In the genomic region with DNA sequence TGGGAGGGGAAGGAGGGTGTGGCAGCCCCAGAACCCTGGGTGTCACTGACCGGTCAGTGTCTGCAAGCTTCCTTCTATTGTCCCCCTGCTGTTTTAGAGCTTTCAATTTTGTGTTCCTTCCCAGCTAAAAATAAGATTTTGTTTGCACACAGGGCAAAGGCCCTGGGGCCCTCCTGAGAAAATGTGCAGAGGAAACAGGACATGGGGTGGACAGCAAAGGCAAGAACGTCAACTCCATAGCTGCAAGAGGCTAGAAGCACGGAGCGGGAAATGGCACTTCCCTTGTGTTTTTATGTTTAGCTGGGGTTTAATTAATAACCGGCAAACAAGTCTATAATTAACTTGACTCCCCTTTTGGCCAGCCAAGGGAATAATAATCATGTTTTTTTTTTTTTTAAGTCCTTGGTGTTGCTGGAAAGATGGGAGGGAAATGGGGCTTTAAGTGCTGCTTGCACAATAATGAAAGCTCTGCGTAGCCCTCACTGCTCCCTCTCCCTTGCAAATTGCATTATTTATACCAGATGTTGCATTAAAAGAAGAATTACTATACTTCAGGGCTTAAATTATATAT, we compare ENCODE assay signal across 21 cellular contexts.
A peak's percentile ranks its signal among the peaks of the same experiment; 100 is the strongest.
DNase-seq lines count a peak whose midpoint lies in the region; ATAC-seq and TF ChIP-seq lines count a peak whose summit lies in the region.
"Had no signal": no experiment of that assay in that cellular context is flagged by ENCODE, and none has a peak within 500 bp of the region (broad histone marks: within the 10 kb centered on the region; RNA-seq: fewer than 3 reads in every experiment).

No MANE protein-coding gene starts in this region.

- no peaks in the 10 kb centered on the region for H4K20me1 ChIP-seq in IMR-90 (ENCODE audit: insufficient read depth, low read length)

- H2AK5ac ChIP-seq in IMR-90 (ENCODE audit: low read depth, low read length) = no peak overlapping the region; the same call in 1 of the 2 replicates

- ATAC-seq in IMR-90 (ENCODE audit: low read depth) = no peak
- ATAC-seq: stimulated activated effector memory CD8-positive, alpha-beta T cell treated with anti-CD3 and anti-CD28 coated beads, Interleukin-12 subunit alpha, Interleukin-12 subunit beta, amount 100 ng/mL, for 72 hours; WTC11 had no signal

- TF ChIP-seq RAD21 in IMR-90 (IDR thresholded peaks at IDR 0.05; ENCODE audit: low read length) = no peak

- no peak overlapping the region for H2AK9ac ChIP-seq in IMR-90 (replicated peaks; ENCODE audit: low read depth, low read length, poor library complexity)

- no peaks in the 10 kb centered on the region for H3K9me3 ChIP-seq in IMR-90 (ENCODE audit: control insufficient read depth, insufficient read depth, low read length)
- H3K9me3 ChIP-seq: colonic mucosa, neutrophil, SJSA1 had no signal

- no peak overlapping the region for H3K18ac ChIP-seq in IMR-90 (ENCODE audit: low read depth, low read length)

- H2BK20ac ChIP-seq in IMR-90 (ENCODE audit: low read depth, low read length) = no peak overlapping the region

- no peak overlapping the region for H3K27ac ChIP-seq in IMR-90 (ENCODE audit: insufficient read depth, low read length)
- H3K27ac ChIP-seq: brain microvascular endothelial cell, colonic mucosa, neutrophil, PC-9, SJSA1 had no signal

- no peak overlapping the region for H3K4me2 ChIP-seq in IMR-90 (ENCODE audit: low read depth, low read length)
- H3K4me2 ChIP-seq: PC-9 had no signal

- H2BK120ac ChIP-seq in IMR-90 (ENCODE audit: low read depth, low read length) = no peak overlapping the region

- no peaks in the 10 kb centered on the region for H3K9me1 ChIP-seq in IMR-90 (ENCODE audit: insufficient read depth, low read length)

- H3K4me3 ChIP-seq in IMR-90 (ENCODE audit: insufficient read depth, low read depth, low read length) = no peak overlapping the region
- no peak overlapping the region for H3K4me3 ChIP-seq in fibroblast of mammary gland (ENCODE audit: control insufficient read depth, low read depth, low read length)
- H3K4me3 ChIP-seq: colonic mucosa, PC-9, SJSA1 had no signal

- no peak overlapping the region for H3K23ac ChIP-seq in IMR-90 (ENCODE audit: low read depth, low read length)

- no peak overlapping the region for H3K14ac ChIP-seq in IMR-90 (replicated peaks; ENCODE audit: low read depth, low read length)

- DNase-seq in IMR-90 (no peak), NCI-H69 (lab: John Stamatoyannopoulos, UW) (peak; percentile 35), fibroblast of mammary gland (ENCODE audit: low read depth) (peak; percentile 54), mucosa of gallbladder (ENCODE audit: low spot score) (peak; percentile 27), DMS53 treated with DMSO at 0.1 percent for 48 hours (lab: John Stamatoyannopoulos, UW; ENCODE audit: unreplicated experiment) (no peak), HEK293T (ENCODE audit: extremely low spot score) (no peak)
- no peak for DNase-seq in activated CD4-positive, alpha-beta T cell treated with anti-CD3 and anti-CD28 coated beads for 1 hour
- DNase-seq: activated CD8-positive, alpha-beta memory T cell treated with anti-CD3 and anti-CD28 coated beads for 24 hours; activated naive CD8-positive, alpha-beta T cell treated with anti-CD3 and anti-CD28 coated beads for 36 hours; brain microvascular endothelial cell; colonic mucosa; DND-41; foreskin melanocyte; NCI-H2081 treated with DMSO at 0.1 percent for 48 hours; NCI-H524 treated with DMSO at 0.1 percent for 48 hours; PC-9; stimulated activated CD4-positive, alpha-beta T cell treated with anti-CD3 and anti-CD28 coated beads, Interleukin-15, amount 100 ng/mL, for 24 hours had no signal

- no CpG with 5 or more reads among the region's 6 CpGs for WGBS in IMR-90 (ENCODE audit: extremely low coverage in 2 of 2, insufficient read length in 1 of 2), 2 experiments

- no peaks in the 10 kb centered on the region for H3K27me3 ChIP-seq in IMR-90 (ENCODE audit: control insufficient read depth, insufficient read depth, low read length)
- H3K27me3 ChIP-seq: brain microvascular endothelial cell, colonic mucosa, SJSA1 had no signal

- no TSS peak for BruUV-seq in IMR-90 (replicated peaks; lab: Mats Ljungman, UMichigan)

- H3K4ac ChIP-seq in IMR-90 (ENCODE audit: low read depth, low read length) = no peak overlapping the region

- TF ChIP-seq CTCF in IMR-90 (conservative IDR thresholded peaks at IDR 0.05; ENCODE audit: low read depth, low read length) (no peak), fibroblast of mammary gland (conservative IDR thresholded peaks at IDR 0.05; ENCODE audit: control insufficient read depth, insufficient read depth, low read depth, low read length) (no peak)

- peaks cover 4% of the 10 kb centered on the region for H3K4me1 ChIP-seq in IMR-90 (ENCODE audit: control insufficient read depth, insufficient read depth, low read length)
- H3K4me1 ChIP-seq: SJSA1 had no signal

- H3K36me3 ChIP-seq in IMR-90 (ENCODE audit: control insufficient read depth, insufficient read depth, low read length) = no peaks in the 10 kb centered on the region
- H3K36me3 ChIP-seq: brain microvascular endothelial cell, colonic mucosa, neutrophil, SJSA1 had no signal

- TF ChIP-seq POLR2A in IMR-90 (IDR thresholded peaks at IDR 0.05; ENCODE audit: low read depth, low read length) = no peak

- CTCF ChIA-PET in IMR-90 (lab: Yijun Ruan, JAX) (interaction anchor here (0.7 kb wide), 1 partner anchor 752 kb away, joined by 3 read pairs; no protein-coding TSS in a partner anchor), HEK293T (lab: Yijun Ruan, JAX) (interaction anchor here (0.6 to 0.7 kb wide), 2 partner anchors 882 to 1325 kb away, joined by 3 to 5 read pairs; no protein-coding TSS in a partner anchor)

- intact Hi-C loops in IMR-90 (cut with micrococcal nuclease) = no loop called here

- dilution Hi-C loops in IMR-90 (cut with HindIII; ENCODE audit: low sequenced_read_pairs, unreplicated experiment) = no loop called here

- no peak overlapping the region for H3K56ac ChIP-seq in IMR-90 (ENCODE audit: extremely low read depth, insufficient read depth, low read length)

- no peak overlapping the region for H2AFZ ChIP-seq in IMR-90 (replicated peaks; ENCODE audit: low read length, poor library complexity)
- H2AFZ ChIP-seq: PC-9 had no signal

- no peaks in the 10 kb centered on the region for H3K79me1 ChIP-seq in IMR-90 (ENCODE audit: low read depth in 1 of 2, low read length in 2 of 2)

- H2BK15ac ChIP-seq in IMR-90 (ENCODE audit: low read depth, low read length) = no peak overlapping the region

- H4K5ac ChIP-seq in IMR-90 (ENCODE audit: low read depth, low read length) = peak overlapping the region; percentile 35; the same call in 1 of the 2 replicates

- H4K8ac ChIP-seq in IMR-90 (ENCODE audit: low read depth in 2 of 2, low read length in 2 of 2) = no peak overlapping the region

- in situ Hi-C loops in IMR-90 (cut with MboI; ENCODE audit: low sequenced_read_pairs) = no loop called here

- no peak overlapping the region for H3K9ac ChIP-seq in IMR-90 (ENCODE audit: low read depth, low read length)

- POLR2A ChIA-PET in IMR-90 (lab: Charles Lee; ENCODE audit: unreplicated experiment) = interaction anchor here (0.6 to 0.7 kb wide), 2 partner anchors 114 to 1419 kb away, joined by 3 to 5 read pairs; no protein-coding TSS in a partner anchor
- POLR2A ChIA-PET in HEK293T (lab: Yijun Ruan, JAX) = no interaction called here

- peak overlapping the region; percentile 16; the same call in 1 of the 2 replicates for H4K91ac ChIP-seq in IMR-90 (ENCODE audit: insufficient read depth, low read depth, low read length)

- no peak overlapping the region for H2BK5ac ChIP-seq in IMR-90 (ENCODE audit: low read depth, low read length, poor library complexity, severe bottlenecking)

TF ChIP-seq in IMR-90, 13 proteins besides CTCF, POLR2A, EP300 and RAD21 (continues in another document):
- TF ChIP-seq MAFK (IDR thresholded peaks at IDR 0.05; ENCODE audit: low read depth, low read length) = no peak
- TF ChIP-seq MXI1 (IDR thresholded peaks at IDR 0.05; ENCODE audit: borderline replicate concordance, low read depth, low read length) = no peak
- TF ChIP-seq, protein P1, sequence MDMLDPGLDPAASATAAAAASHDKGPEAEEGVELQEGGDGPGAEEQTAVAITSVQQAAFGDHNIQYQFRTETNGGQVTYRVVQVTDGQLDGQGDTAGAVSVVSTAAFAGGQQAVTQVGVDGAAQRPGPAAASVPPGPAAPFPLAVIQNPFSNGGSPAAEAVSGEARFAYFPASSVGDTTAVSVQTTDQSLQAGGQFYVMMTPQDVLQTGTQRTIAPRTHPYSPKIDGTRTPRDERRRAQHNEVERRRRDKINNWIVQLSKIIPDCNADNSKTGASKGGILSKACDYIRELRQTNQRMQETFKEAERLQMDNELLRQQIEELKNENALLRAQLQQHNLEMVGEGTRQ (IDR thresholded peaks at IDR 0.05; ENCODE audit: low read depth, low read length) = no peak
- no peak for TF ChIP-seq RFX5 (IDR thresholded peaks at IDR 0.05; ENCODE audit: low read depth, low read length)

TF ChIP-seq in HEK293T, 16 proteins besides CTCF, POLR2A, EP300 and RAD21:
- TF ChIP-seq FOXA1 (IDR thresholded peaks at IDR 0.05) (no peak), ZNF384 (IDR thresholded peaks at IDR 0.05) (no peak), LEF1 (IDR thresholded peaks at IDR 0.05; ENCODE audit: borderline replicate concordance) (no peak), SP1 (IDR thresholded peaks at IDR 0.05) (no peak), SUZ12 (IDR thresholded peaks at IDR 0.05) (no peak), FOXK2 (IDR thresholded peaks at IDR 0.05) (no peak), HDGF (IDR thresholded peaks at IDR 0.05; ENCODE audit: borderline replicate concordance) (no peak), BHLHE40 (IDR thresholded peaks at IDR 0.05; ENCODE audit: borderline replicate concordance) (no peak), ELF4 (IDR thresholded peaks at IDR 0.05) (no peak), L3MBTL2 (conservative IDR thresholded peaks at IDR 0.05) (no peak), TARDBP (IDR thresholded peaks at IDR 0.05) (no peak), CTBP1 (IDR thresholded peaks at IDR 0.05; ENCODE audit: borderline replicate concordance) (no peak)
- TF ChIP-seq, protein P2, sequence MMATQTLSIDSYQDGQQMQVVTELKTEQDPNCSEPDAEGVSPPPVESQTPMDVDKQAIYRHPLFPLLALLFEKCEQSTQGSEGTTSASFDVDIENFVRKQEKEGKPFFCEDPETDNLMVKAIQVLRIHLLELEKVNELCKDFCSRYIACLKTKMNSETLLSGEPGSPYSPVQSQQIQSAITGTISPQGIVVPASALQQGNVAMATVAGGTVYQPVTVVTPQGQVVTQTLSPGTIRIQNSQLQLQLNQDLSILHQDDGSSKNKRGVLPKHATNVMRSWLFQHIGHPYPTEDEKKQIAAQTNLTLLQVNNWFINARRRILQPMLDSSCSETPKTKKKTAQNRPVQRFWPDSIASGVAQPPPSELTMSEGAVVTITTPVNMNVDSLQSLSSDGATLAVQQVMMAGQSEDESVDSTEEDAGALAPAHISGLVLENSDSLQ (IDR thresholded peaks at IDR 0.05) = no peak

Comparison
In these comparisons a context has a peak if more than half of its experiments do, and no peak if none do; other contexts are left out.
1. DNase-seq: peak in NCI-H69 (single experiment), fibroblast of mammary gland (single experiment) and mucosa of gallbladder (single experiment); none in IMR-90 (single experiment), DMS53 treated with DMSO at 0.1 percent for 48 hours (single experiment), HEK293T (single experiment) and activated CD4-positive, alpha-beta T cell treated with anti-CD3 and anti-CD28 coated beads for 1 hour (single experiment).